Comparison of ENCODE assay signal across 15 cellular contexts in the genomic region with DNA sequence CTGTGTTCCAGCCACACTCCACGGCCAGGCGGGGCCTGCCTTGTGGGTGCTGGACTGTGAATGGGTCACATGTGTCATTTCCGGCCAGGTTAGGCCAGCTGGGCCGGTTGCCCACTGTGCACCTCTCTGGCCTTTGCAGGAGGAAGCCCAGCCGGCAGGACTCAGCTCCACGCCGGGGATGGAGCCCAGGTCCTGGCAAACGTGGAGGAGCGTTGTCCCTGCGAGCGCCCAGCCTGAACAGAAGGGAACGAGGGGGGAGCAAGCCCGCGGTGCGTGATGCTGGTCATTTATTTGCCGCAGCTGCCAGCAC.
A peak's percentile ranks its signal among the peaks of the same experiment; 100 is the strongest.
DNase-seq lines count a peak whose midpoint lies in the region; ATAC-seq, FAIRE-seq and TF ChIP-seq lines count a peak whose summit lies in the region.
"Had no signal": no experiment of that assay in that cellular context is flagged by ENCODE, and none has a peak within 500 bp of the region (broad histone marks: within the 10 kb centered on the region; RNA-seq: fewer than 3 reads in every experiment).

No MANE protein-coding gene starts in this region.

- intact Hi-C loops in left ventricle myocardium superior (cut with micrococcal nuclease) (loop anchor here (10.0 kb wide), 1 partner anchor 153 kb away; a partner anchor contains a TSS), tibial artery (cut with DNase I; ENCODE audit: low total_unique reads) (loop anchor here (5.0 kb wide), 2 partner anchors 151 to 226 kb away; a partner anchor contains a TSS)

- H2AFZ ChIP-seq in osteoblast (ENCODE audit: low read length): no peak overlapping the region

- H3K4me3 ChIP-seq in astrocyte of the cerebellum (ENCODE audit: low read depth, low read length) (peak overlapping the region; percentile 8), osteoblast (ENCODE audit: insufficient read depth, low read length) (no peak overlapping the region), tibial artery (no peak overlapping the region)

- H3K79me2 ChIP-seq in osteoblast (ENCODE audit: insufficient read depth, low read length): no peaks in the 10 kb centered on the region

- ATAC-seq in left ventricle myocardium superior: peak; percentile 17

- H3K9me3 ChIP-seq in osteoblast (ENCODE audit: low read depth, low read length) (no peaks in the 10 kb centered on the region), tibial artery (no peaks in the 10 kb centered on the region)
- H3K9me3 ChIP-seq: stomach had no signal

- H3K36me3 ChIP-seq in osteoblast (ENCODE audit: insufficient read depth, low read length): no peaks in the 10 kb centered on the region
- no peaks in the 10 kb centered on the region for H3K36me3 ChIP-seq in tibial artery
- H3K36me3 ChIP-seq: stomach had no signal

- no peaks in the 10 kb centered on the region for H3K27me3 ChIP-seq in osteoblast (ENCODE audit: insufficient read depth, low read length)
- peaks cover 0 to 12% of the 10 kb centered on the region in 2 donors for H3K27me3 ChIP-seq in tibial artery

- H4K20me1 ChIP-seq in osteoblast (ENCODE audit: insufficient read depth, low read length): peaks cover 5% of the 10 kb centered on the region

- no peak for FAIRE-seq in D721Med (lab: Jason Lieb, UNC)
- FAIRE-seq: small intestine had no signal

- H3K4me1 ChIP-seq in osteoblast (ENCODE audit: insufficient read depth, low read length) (peaks cover 36% of the 10 kb centered on the region), tibial artery (peaks cover 0 to 13% (median 10%) of the 10 kb centered on the region in 4 donors)

- H3K27ac ChIP-seq in osteoblast (ENCODE audit: low read depth, low read length) (no peak overlapping the region), tibial artery (no peak overlapping the region)

- peak overlapping the region; percentile 53 for H3K4me2 ChIP-seq in osteoblast (ENCODE audit: insufficient read depth, low read length)

- DNase-seq in Daoy (ENCODE audit: low read depth) (peak; percentile 43), astrocyte of the cerebellum (ENCODE audit: low read depth) (no peak), left ventricle myocardium superior (peak; percentile 58), osteoblast (ENCODE audit: insufficient read length, low spot score, missing footprints) (peak; percentile 52), DMS79 treated with DMSO at 0.1 percent for 48 hours (lab: John Stamatoyannopoulos, UW) (no peak), DMS79 (lab: John Stamatoyannopoulos, UW) (no peak), tibial artery (no peak), D721Med (ENCODE audit: insufficient read length, low spot score) (no peak)
- DNase-seq: activated CD4-positive, CD25-positive, alpha-beta regulatory T cell treated with anti-CD3 and anti-CD28 coated beads, Interleukin-2, amount 50 U/mL, for 72 hours; activated naive CD4-positive, alpha-beta T cell treated with anti-CD3 and anti-CD28 coated beads, Interleukin-2, amount 50 U/mL, for 16 hours; KBM-7; NCI-H1105; NCI-H2227 treated with DMSO at 0.1 percent for 48 hours; small intestine; stomach had no signal

- TF ChIP-seq CTCF in astrocyte of the cerebellum (IDR thresholded peaks at IDR 0.05; ENCODE audit: low read depth, low read length, missing control alignments) (no peak), osteoblast (IDR thresholded peaks at IDR 0.05; ENCODE audit: extremely low read depth, low read depth, low read length) (no peak), tibial artery (IDR thresholded peaks at IDR 0.05) (no peak), D721Med (IDR thresholded peaks at IDR 0.05; ENCODE audit: insufficient read depth, missing control alignments) (no peak)

- in situ Hi-C loops in astrocyte of the cerebellum (cut with HindIII; ENCODE audit: low sequenced_read_pairs): loop anchor here (5.0 kb wide), 1 partner anchor 151 kb away; a partner anchor contains a TSS

Comparison
In these comparisons a context has a peak if more than half of its experiments do, and no peak if none do; other contexts are left out.
1. DNase-seq: peak in Daoy (single experiment), left ventricle myocardium superior (single experiment) and osteoblast (single experiment); none in astrocyte of the cerebellum (single experiment), DMS79 treated with DMSO at 0.1 percent for 48 hours (single experiment), DMS79 (single experiment), tibial artery (0 of 2) and D721Med (single experiment).